In the genomic region with DNA sequence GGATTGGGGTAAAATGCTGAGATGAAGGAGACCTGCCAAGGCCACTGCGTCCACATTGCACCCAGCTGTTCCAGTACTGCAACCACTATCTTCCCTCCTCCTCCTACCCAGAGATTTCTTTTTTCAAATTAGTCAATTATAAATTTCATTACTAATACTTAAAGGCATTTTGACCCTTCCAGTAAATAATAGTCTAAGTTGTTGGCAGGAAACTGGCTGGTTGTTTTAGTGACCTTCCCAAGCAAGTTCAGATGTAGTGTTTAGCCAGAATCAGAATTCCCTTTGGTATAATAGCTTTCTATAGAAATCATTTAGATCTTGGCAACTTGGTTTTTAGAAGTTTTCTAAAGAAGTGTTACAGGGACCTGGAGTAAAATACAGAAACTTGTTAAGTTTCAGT, we compare ENCODE assay signal across 1 cellular context.
TF ChIP-seq lines count a peak whose summit lies in the region.

No MANE protein-coding gene starts in this region.

TF ChIP-seq in SK-N-SH treated with all-trans-retinoic acid at 6 μM for 48 hours, 23 proteins besides CTCF, POLR2A, EP300 and RAD21 (continued from another document):
- TF ChIP-seq, protein P1, sequence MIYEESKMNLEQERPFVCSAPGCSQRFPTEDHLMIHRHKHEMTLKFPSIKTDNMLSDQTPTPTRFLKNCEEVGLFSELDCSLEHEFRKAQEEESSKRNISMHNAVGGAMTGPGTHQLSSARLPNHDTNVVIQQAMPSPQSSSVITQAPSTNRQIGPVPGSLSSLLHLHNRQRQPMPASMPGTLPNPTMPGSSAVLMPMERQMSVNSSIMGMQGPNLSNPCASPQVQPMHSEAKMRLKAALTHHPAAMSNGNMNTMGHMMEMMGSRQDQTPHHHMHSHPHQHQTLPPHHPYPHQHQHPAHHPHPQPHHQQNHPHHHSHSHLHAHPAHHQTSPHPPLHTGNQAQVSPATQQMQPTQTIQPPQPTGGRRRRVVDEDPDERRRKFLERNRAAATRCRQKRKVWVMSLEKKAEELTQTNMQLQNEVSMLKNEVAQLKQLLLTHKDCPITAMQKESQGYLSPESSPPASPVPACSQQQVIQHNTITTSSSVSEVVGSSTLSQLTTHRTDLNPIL (CRISPR knock-in tag; IDR thresholded peaks at IDR 0.05; ENCODE audit: low read depth) = no peak
- TF ChIP-seq, protein P2, sequence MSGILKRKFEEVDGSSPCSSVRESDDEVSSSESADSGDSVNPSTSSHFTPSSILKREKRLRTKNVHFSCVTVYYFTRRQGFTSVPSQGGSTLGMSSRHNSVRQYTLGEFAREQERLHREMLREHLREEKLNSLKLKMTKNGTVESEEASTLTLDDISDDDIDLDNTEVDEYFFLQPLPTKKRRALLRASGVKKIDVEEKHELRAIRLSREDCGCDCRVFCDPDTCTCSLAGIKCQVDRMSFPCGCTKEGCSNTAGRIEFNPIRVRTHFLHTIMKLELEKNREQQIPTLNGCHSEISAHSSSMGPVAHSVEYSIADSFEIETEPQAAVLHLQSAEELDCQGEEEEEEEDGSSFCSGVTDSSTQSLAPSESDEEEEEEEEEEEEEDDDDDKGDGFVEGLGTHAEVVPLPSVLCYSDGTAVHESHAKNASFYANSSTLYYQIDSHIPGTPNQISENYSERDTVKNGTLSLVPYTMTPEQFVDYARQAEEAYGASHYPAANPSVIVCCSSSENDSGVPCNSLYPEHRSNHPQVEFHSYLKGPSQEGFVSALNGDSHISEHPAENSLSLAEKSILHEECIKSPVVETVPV (CRISPR knock-in tag; IDR thresholded peaks at IDR 0.05) = no peak
- TF ChIP-seq ZFP30 (CRISPR knock-in tag; IDR thresholded peaks at IDR 0.05) = no peak
- TF ChIP-seq, protein P3, sequence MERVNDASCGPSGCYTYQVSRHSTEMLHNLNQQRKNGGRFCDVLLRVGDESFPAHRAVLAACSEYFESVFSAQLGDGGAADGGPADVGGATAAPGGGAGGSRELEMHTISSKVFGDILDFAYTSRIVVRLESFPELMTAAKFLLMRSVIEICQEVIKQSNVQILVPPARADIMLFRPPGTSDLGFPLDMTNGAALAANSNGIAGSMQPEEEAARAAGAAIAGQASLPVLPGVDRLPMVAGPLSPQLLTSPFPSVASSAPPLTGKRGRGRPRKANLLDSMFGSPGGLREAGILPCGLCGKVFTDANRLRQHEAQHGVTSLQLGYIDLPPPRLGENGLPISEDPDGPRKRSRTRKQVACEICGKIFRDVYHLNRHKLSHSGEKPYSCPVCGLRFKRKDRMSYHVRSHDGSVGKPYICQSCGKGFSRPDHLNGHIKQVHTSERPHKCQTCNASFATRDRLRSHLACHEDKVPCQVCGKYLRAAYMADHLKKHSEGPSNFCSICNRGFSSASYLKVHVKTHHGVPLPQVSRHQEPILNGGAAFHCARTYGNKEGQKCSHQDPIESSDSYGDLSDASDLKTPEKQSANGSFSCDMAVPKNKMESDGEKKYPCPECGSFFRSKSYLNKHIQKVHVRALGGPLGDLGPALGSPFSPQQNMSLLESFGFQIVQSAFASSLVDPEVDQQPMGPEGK (CRISPR knock-in tag; IDR thresholded peaks at IDR 0.05; ENCODE audit: borderline replicate concordance) = no peak
- no peak for TF ChIP-seq TCF4 (CRISPR knock-in tag; IDR thresholded peaks at IDR 0.05; ENCODE audit: borderline replicate concordance)
- TF ChIP-seq PPARA (CRISPR knock-in tag; IDR thresholded peaks at IDR 0.05; ENCODE audit: borderline replicate concordance) = no peak
- TF ChIP-seq GLIS3 (CRISPR knock-in tag; IDR thresholded peaks at IDR 0.05) = no peak
